22 cellular contexts compared by ENCODE assay signal in genomic region chr9:86508208-86508903, GRCh38.
DNase-seq lines count a peak whose midpoint lies in the region; ATAC-seq and TF ChIP-seq lines count a peak whose summit lies in the region.
"Had no signal": no experiment of that assay in that cellular context is flagged by ENCODE, and none has a peak within 500 bp of the region (broad histone marks: within the 10 kb centered on the region; RNA-seq: fewer than 3 reads in every experiment).

No MANE protein-coding gene starts in this region.

- no peaks in the 10 kb centered on the region for H3K9me3 ChIP-seq in OCI-LY3 (ENCODE audit: insufficient read depth, low read length)
- H3K9me3 ChIP-seq: adrenal gland, esophagus muscularis mucosa, upper lobe of right lung had no signal

- in situ Hi-C loops in GM13977 (cut with MboI; ENCODE audit: low pct_unique_long_range_greater_than_20kb, low sequenced_read_pairs, unreplicated experiment): no loop called here

- H3K27ac Mint-ChIP-seq in HFFc6: no peak overlapping the region
- H3K27ac Mint-ChIP-seq: activated T-helper 17 cell treated with anti-CD3 and anti-CD28 coated beads, Interleukin-2, amount 50 U/mL, for 72 hours; CD8-positive, alpha-beta T cell; GM23338 had no signal

- H4K20me1 ChIP-seq in OCI-LY3 (ENCODE audit: insufficient read depth, low read length): no peaks in the 10 kb centered on the region

- ATAC-seq in GM19452 (IDR thresholded peaks at IDR 0.05; ENCODE audit: unreplicated experiment): peak; percentile 71
- ATAC-seq in HG02840 (IDR thresholded peaks at IDR 0.05; ENCODE audit: low FRiP score, unreplicated experiment): peak; percentile 73
- ATAC-seq in left lobe of liver: no peak
- no peak for ATAC-seq in GM19328 (IDR thresholded peaks at IDR 0.05; ENCODE audit: unreplicated experiment)
- ATAC-seq: activated T-helper 17 cell treated with anti-CD3 and anti-CD28 coated beads, Interleukin-2, amount 50 U/mL, for 72 hours; CD8-positive, alpha-beta T cell; GM23338; stimulated activated naive CD8-positive, alpha-beta T cell treated with anti-CD3 and anti-CD28 coated beads, Interleukin-15, Interleukin-2, amounts not matched to agents 100 U/mL and 50 U/mL, for 24 hours; upper lobe of right lung had no signal

- no peaks in the 10 kb centered on the region for H3K36me3 Mint-ChIP-seq in HFFc6 (ENCODE audit: low read depth)
- H3K36me3 Mint-ChIP-seq: CD8-positive, alpha-beta T cell had no signal

- no peaks in the 10 kb centered on the region for H3K79me2 ChIP-seq in OCI-LY3 (ENCODE audit: low read length)

- H3K27me3 ChIP-seq in OCI-LY3 (ENCODE audit: low read depth, low read length): peaks cover 2% of the 10 kb centered on the region; the same call in 1 of the 2 replicates
- H3K27me3 ChIP-seq: adrenal gland, esophagus muscularis mucosa, upper lobe of right lung had no signal

- peak overlapping the region; percentile 20 for H3K4me2 ChIP-seq in OCI-LY3 (ENCODE audit: low read length)
- H3K4me2 ChIP-seq: GM23338 had no signal

- H3K4me3 ChIP-seq in OCI-LY3 (ENCODE audit: low read length): no peak overlapping the region
- H3K4me3 ChIP-seq: adrenal gland, esophagus muscularis mucosa, GM23338, lung, upper lobe of right lung had no signal

- H3K4me3 Mint-ChIP-seq in HFFc6: no peak overlapping the region
- H3K4me3 Mint-ChIP-seq: activated T-helper 17 cell treated with anti-CD3 and anti-CD28 coated beads, Interleukin-2, amount 50 U/mL, for 72 hours; CD8-positive, alpha-beta T cell; GM23338; nephron had no signal

- no peak overlapping the region for H2AFZ ChIP-seq in OCI-LY3 (ENCODE audit: low read depth, low read length)
- H2AFZ ChIP-seq: GM23338 had no signal

- no peaks in the 10 kb centered on the region for H3K27me3 Mint-ChIP-seq in HFFc6 (ENCODE audit: insufficient read depth)

- no peak overlapping the region for H3K27ac ChIP-seq in OCI-LY3 (ENCODE audit: low read length)
- H3K27ac ChIP-seq: upper lobe of right lung had no signal

- no peak overlapping the region for H3K9ac ChIP-seq in OCI-LY3 (ENCODE audit: low read length)

- no peaks in the 10 kb centered on the region for H3K36me3 ChIP-seq in OCI-LY3 (replicated peaks; ENCODE audit: low read depth, low read length)
- H3K36me3 ChIP-seq: adrenal gland, esophagus muscularis mucosa, upper lobe of right lung had no signal

- TF ChIP-seq CTCF in GM13977 (IDR thresholded peaks at IDR 0.05; ENCODE audit: extremely low read depth, insufficient read depth, missing control alignments) (no peak), OCI-LY3 (IDR thresholded peaks at IDR 0.05; ENCODE audit: low read depth, low read length) (no peak), HFFc6 (IDR thresholded peaks at IDR 0.05) (no peak)

- no peaks in the 10 kb centered on the region for H3K9me3 Mint-ChIP-seq in HFFc6
- H3K9me3 Mint-ChIP-seq: activated T-helper 17 cell treated with anti-CD3 and anti-CD28 coated beads, Interleukin-2, amount 50 U/mL, for 72 hours; CD8-positive, alpha-beta T cell; GM23338; nephron had no signal

- peaks cover 8% of the 10 kb centered on the region; the same call in 1 of the 2 replicates for H3K4me1 Mint-ChIP-seq in HFFc6 (ENCODE audit: low read depth)
- H3K4me1 Mint-ChIP-seq: activated T-helper 17 cell treated with anti-CD3 and anti-CD28 coated beads, Interleukin-2, amount 50 U/mL, for 72 hours had no signal

- DNase-seq in GM13977 (ENCODE audit: low spot score): peak; percentile 39
- DNase-seq in stimulated activated CD4-positive, alpha-beta T cell treated with anti-CD3 and anti-CD28 coated beads, Interleukin-15, amount 100 ng/mL, for 24 hours: no peak
- no peak for DNase-seq in HFFc6
- no peak for DNase-seq in left lobe of liver (ENCODE audit: low spot score)
- DNase-seq: activated CD8-positive, alpha-beta memory T cell treated with anti-CD3 and anti-CD28 coated beads for 24 hours; adrenal gland; caudate nucleus; CD8-positive, alpha-beta T cell; DMS79 treated with DMSO at 0.1 percent for 48 hours; NCI-H146; stimulated activated naive CD8-positive, alpha-beta T cell treated with anti-CD3 and anti-CD28 coated beads, Interleukin-15, Interleukin-2, amounts not matched to agents 100 U/mL and 50 U/mL, for 24 hours; T-helper 1 cell; upper lobe of right lung had no signal

- peaks cover 8% of the 10 kb centered on the region for H3K4me1 ChIP-seq in OCI-LY3 (ENCODE audit: low read length)
- H3K4me1 ChIP-seq: adrenal gland, upper lobe of right lung had no signal

Comparison
In these comparisons a context has a peak if more than half of its experiments do, and no peak if none do; other contexts are left out.
1. ATAC-seq: peak in GM19452 (single experiment) and HG02840 (single experiment); none in left lobe of liver (single experiment) and GM19328 (single experiment).